In the genomic region with DNA sequence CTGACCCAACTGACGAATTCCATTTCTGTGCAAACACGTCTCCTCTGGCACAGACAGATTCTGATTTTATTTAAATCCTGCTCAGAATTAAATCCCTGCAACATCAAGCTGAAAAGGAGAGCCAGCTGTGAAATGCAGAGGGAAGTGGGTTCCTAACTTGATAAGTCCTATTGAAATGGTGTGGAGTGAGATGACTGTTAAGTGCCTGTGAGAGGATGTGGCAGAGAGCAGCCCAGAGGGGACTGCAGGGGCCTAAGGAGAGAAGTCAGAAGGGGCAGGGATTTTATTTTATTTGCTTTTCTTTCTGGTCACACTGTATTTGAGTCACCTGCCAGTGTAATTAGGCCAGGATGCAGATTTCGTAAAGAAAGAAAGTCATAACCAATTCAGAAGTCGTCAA, we compare ENCODE assay signal across 17 cellular contexts.
"Had no signal": no experiment of that assay in that cellular context is flagged by ENCODE, and none has a peak within 500 bp of the region (broad histone marks: within the 10 kb centered on the region; RNA-seq: fewer than 3 reads in every experiment).

No MANE protein-coding gene starts in this region.

- H3K4me1 Mint-ChIP-seq: activated CD4-positive, alpha-beta memory T cell treated with anti-CD3 and anti-CD28 coated beads, Interleukin-2, amount 10 ng/mL, durations not matched to agents 7 days and 5 days; activated CD8-positive, alpha-beta memory T cell treated with anti-CD3 and anti-CD28 coated beads, Interleukin-2, amount 10 ng/mL, durations not matched to agents 7 days and 5 days; activated naive CD8-positive, alpha-beta T cell treated with anti-CD3 and anti-CD28 coated beads for 36 hours; activated T-helper 17 cell treated with anti-CD3 and anti-CD28 coated beads, Interleukin-2, amount 50 U/mL, for 72 hours had no signal

- H3K36me3 Mint-ChIP-seq: activated CD8-positive, alpha-beta memory T cell treated with anti-CD3 and anti-CD28 coated beads, Interleukin-2, amount 10 ng/mL, durations not matched to agents 7 days and 5 days; activated naive CD8-positive, alpha-beta T cell treated with anti-CD3 and anti-CD28 coated beads for 36 hours had no signal

- H3K4me3 ChIP-seq: cardiac muscle cell, dorsolateral prefrontal cortex, left lung, spleen had no signal

- H3K27me3 Mint-ChIP-seq: activated CD4-positive, alpha-beta memory T cell treated with anti-CD3 and anti-CD28 coated beads, Interleukin-2, amount 10 ng/mL, durations not matched to agents 7 days and 5 days; activated CD8-positive, alpha-beta memory T cell treated with anti-CD3 and anti-CD28 coated beads, Interleukin-2, amount 10 ng/mL, durations not matched to agents 7 days and 5 days; activated naive CD8-positive, alpha-beta T cell treated with anti-CD3 and anti-CD28 coated beads for 36 hours; activated T-helper 17 cell treated with anti-CD3 and anti-CD28 coated beads, Interleukin-2, amount 50 U/mL, for 72 hours had no signal

- DNase-seq: activated CD4-positive, alpha-beta memory T cell treated with anti-CD3 and anti-CD28 coated beads, Interleukin-2, amount 10 ng/mL, durations not matched to agents 7 days and 5 days; activated CD4-positive, alpha-beta T cell treated with anti-CD3 and anti-CD28 coated beads for 48 hours; activated CD4-positive, CD25-positive, alpha-beta regulatory T cell; activated CD8-positive, alpha-beta memory T cell treated with anti-CD3 and anti-CD28 coated beads, Interleukin-2, amount 10 ng/mL, durations not matched to agents 7 days and 5 days; activated naive CD4-positive, alpha-beta T cell; activated naive CD8-positive, alpha-beta T cell treated with anti-CD3 and anti-CD28 coated beads for 36 hours; activated T-cell treated with anti-CD3 and anti-CD28 coated beads, Interleukin-2, amount 50 U/mL, for 1 hour; amniotic stem cell; dorsolateral prefrontal cortex; foreskin melanocyte; left lung; midbrain; retina; spleen; stimulated activated naive CD4-positive, alpha-beta T cell had no signal

- H3K27ac Mint-ChIP-seq: activated CD4-positive, alpha-beta memory T cell treated with anti-CD3 and anti-CD28 coated beads, Interleukin-2, amount 10 ng/mL, durations not matched to agents 7 days and 5 days; activated CD8-positive, alpha-beta memory T cell treated with anti-CD3 and anti-CD28 coated beads, Interleukin-2, amount 10 ng/mL, durations not matched to agents 7 days and 5 days; activated naive CD8-positive, alpha-beta T cell treated with anti-CD3 and anti-CD28 coated beads for 36 hours; activated T-helper 17 cell treated with anti-CD3 and anti-CD28 coated beads, Interleukin-2, amount 50 U/mL, for 72 hours had no signal

- H3K4me3 Mint-ChIP-seq: activated CD4-positive, alpha-beta memory T cell treated with anti-CD3 and anti-CD28 coated beads, Interleukin-2, amount 10 ng/mL, durations not matched to agents 7 days and 5 days; activated CD8-positive, alpha-beta memory T cell treated with anti-CD3 and anti-CD28 coated beads, Interleukin-2, amount 10 ng/mL, durations not matched to agents 7 days and 5 days; activated naive CD8-positive, alpha-beta T cell treated with anti-CD3 and anti-CD28 coated beads for 36 hours; activated T-helper 17 cell treated with anti-CD3 and anti-CD28 coated beads, Interleukin-2, amount 50 U/mL, for 72 hours had no signal

- H3K27me3 ChIP-seq: cardiac muscle cell, dorsolateral prefrontal cortex, left lung, spleen had no signal

- H3K4me1 ChIP-seq: left lung, spleen had no signal

- ATAC-seq: activated CD8-positive, alpha-beta memory T cell treated with anti-CD3 and anti-CD28 coated beads, Interleukin-2, amount 10 ng/mL, durations not matched to agents 7 days and 5 days; activated T-helper 17 cell treated with anti-CD3 and anti-CD28 coated beads, Interleukin-2, amount 50 U/mL, for 72 hours; left lung had no signal

- H3K9me3 Mint-ChIP-seq: activated CD4-positive, alpha-beta memory T cell treated with anti-CD3 and anti-CD28 coated beads, Interleukin-2, amount 10 ng/mL, durations not matched to agents 7 days and 5 days; activated naive CD8-positive, alpha-beta T cell treated with anti-CD3 and anti-CD28 coated beads for 36 hours had no signal

- H3K36me3 ChIP-seq: cardiac muscle cell, left lung, spleen had no signal

- H3K27ac ChIP-seq: cardiac muscle cell, dorsolateral prefrontal cortex, left lung, spleen had no signal
